1 cellular context compared by ENCODE assay signal in the genomic region with DNA sequence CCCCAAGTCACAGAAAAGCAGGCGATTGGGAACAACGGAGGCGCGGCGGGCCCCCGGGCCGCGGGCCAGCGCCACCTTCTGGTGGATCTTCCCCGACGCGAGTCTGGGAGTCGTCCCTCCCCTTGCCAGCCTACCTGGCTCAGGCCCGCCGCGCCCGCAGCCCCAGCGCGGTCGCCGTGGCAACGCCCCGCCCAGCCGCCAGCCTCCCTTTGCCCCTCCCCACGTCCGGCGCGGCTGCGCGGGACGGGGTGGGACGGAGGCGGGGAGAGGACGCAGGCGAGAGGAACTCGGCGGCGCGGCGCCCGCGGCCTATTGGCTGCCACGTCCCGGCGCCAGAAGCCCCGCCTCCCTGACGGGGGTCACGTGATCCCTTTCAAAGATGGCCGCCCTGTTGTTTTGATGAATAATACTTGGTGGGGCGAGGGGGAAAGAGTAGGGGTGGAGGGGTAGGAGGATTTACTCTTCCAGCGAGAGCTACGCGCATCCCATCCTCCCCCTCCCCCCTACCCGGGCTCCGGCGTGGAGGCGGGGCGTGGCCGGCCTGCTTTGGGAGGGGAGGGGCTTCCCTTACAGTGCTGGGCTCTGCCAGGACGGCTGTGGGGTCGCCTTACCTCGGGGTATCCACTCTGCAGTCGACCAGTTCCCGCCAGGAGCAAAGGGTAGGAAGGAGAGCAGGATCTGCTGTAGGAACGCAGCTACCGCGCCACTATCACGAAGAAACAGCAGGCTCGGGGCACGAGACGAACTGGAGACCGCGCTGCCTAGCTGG.
TF ChIP-seq lines count a peak whose summit lies in the region.

Gene UBE4B, plus strand, starts transcription at position 369 of the 769 bp plus-strand sequence. CDS start 713 bp downstream, outside the sequence.

TF ChIP-seq in H1, 55 proteins besides CTCF, POLR2A, EP300 and RAD21:
- TF ChIP-seq CBX8 (IDR thresholded peaks at IDR 0.05; ENCODE audit: borderline replicate concordance, low read depth, low read length) (no peak), FOSL1 (IDR thresholded peaks at IDR 0.05; ENCODE audit: insufficient read depth, low read depth, low read length) (no peak), CREB1 (IDR thresholded peaks at IDR 0.05) (peak; percentile 49), TAF7 (optimal IDR thresholded peaks at IDR 0.05; ENCODE audit: borderline replicate concordance, low read depth, low read length) (no peak), E2F6 (IDR thresholded peaks at IDR 0.05) (peak; percentile 55), SAP30 (IDR thresholded peaks at IDR 0.05; ENCODE audit: insufficient read depth, insufficient replicate concordance, low read length) (no peak), EGR1 (IDR thresholded peaks at IDR 0.05; ENCODE audit: borderline replicate concordance, low read depth, low read length) (no peak), BCL11A (IDR thresholded peaks at IDR 0.05; ENCODE audit: low read depth in 2 of 2, low read length in 2 of 2) (no peak), SIN3A (conservative IDR thresholded peaks at IDR 0.05 in 1 of 2, IDR thresholded peaks at IDR 0.05 in 1 of 2; ENCODE audit: low read depth in 1 of 2, low read length in 2 of 2) (peak in 1 of 2 experiments; percentile 85; a peak in 2 of 4 replicates), TBP (IDR thresholded peaks at IDR 0.05; ENCODE audit: low read depth, low read length) (peak; percentile 75), SP4 (IDR thresholded peaks at IDR 0.05; ENCODE audit: low read length) (peak; percentile 62; the same call in 1 of the 2 replicates), ASH2L (IDR thresholded peaks at IDR 0.05; ENCODE audit: low read length) (no peak), TCF12 (IDR thresholded peaks at IDR 0.05; ENCODE audit: low read depth, low read length) (no peak), SIX5 (IDR thresholded peaks at IDR 0.05; ENCODE audit: low read depth, low read length) (no peak), JUND (IDR thresholded peaks at IDR 0.05; ENCODE audit: low read length) (peak; percentile 75; the same call in 1 of the 2 replicates), KDM5A (IDR thresholded peaks at IDR 0.05; ENCODE audit: low read length) (peak; percentile 76), RFX5 (IDR thresholded peaks at IDR 0.05; ENCODE audit: borderline replicate concordance, low read depth, low read length) (peak; percentile 43; the same call in 1 of the 2 replicates), USF2 (IDR thresholded peaks at IDR 0.05; ENCODE audit: low read length) (peak; percentile 94), ATF3 (IDR thresholded peaks at IDR 0.05; ENCODE audit: insufficient read depth, low read depth, low read length) (peak; percentile 48; the same call in 1 of the 2 replicates), SRF (IDR thresholded peaks at IDR 0.05; ENCODE audit: low read depth, low read length) (0 out of 2 replicates have a peak, but pooled peaks have one; percentile 14), YY1 (IDR thresholded peaks at IDR 0.05; ENCODE audit: low read depth, low read length) (peak; percentile 95), POLR2AphosphoS5 (IDR thresholded peaks at IDR 0.05; ENCODE audit: low read depth, low read length) (peak; percentile 87), SP1 (IDR thresholded peaks at IDR 0.05; ENCODE audit: low read depth, low read length) (peak; percentile 41; the same call in 1 of the 2 replicates), HDAC6 (IDR thresholded peaks at IDR 0.05; ENCODE audit: low read depth, low read length) (no peak), SP2 (IDR thresholded peaks at IDR 0.05; ENCODE audit: low read length) (no peak), KDM4A (IDR thresholded peaks at IDR 0.05; ENCODE audit: low read depth, low read length, severe bottlenecking) (peak; percentile 24), GABPA (IDR thresholded peaks at IDR 0.05; ENCODE audit: borderline replicate concordance, insufficient read depth, low read length) (no peak; the same call in 1 of the 2 replicates), TAF1 (IDR thresholded peaks at IDR 0.05; ENCODE audit: low read depth, low read length) (peak; percentile 82), SIRT6 (IDR thresholded peaks at IDR 0.05; ENCODE audit: low read length) (no peak), BACH1 (IDR thresholded peaks at IDR 0.05; ENCODE audit: low read length) (peak; percentile 53), MAFK (IDR thresholded peaks at IDR 0.05; ENCODE audit: low read depth, low read length) (no peak), ZNF274 (IDR thresholded peaks at IDR 0.05; ENCODE audit: borderline replicate concordance, extremely low read depth, low read length) (no peak), NRF1 (IDR thresholded peaks at IDR 0.05; ENCODE audit: low read depth, low read length) (peak; percentile 75), EZH2 (IDR thresholded peaks at IDR 0.05; ENCODE audit: low read depth, low read length, severe bottlenecking) (no peak), TEAD4 (IDR thresholded peaks at IDR 0.05; ENCODE audit: low read depth, low read length) (no peak), CHD2 (IDR thresholded peaks at IDR 0.05; ENCODE audit: low read length) (0 out of 2 replicates have a peak, but pooled peaks have one; percentile 28), GTF2F1 (IDR thresholded peaks at IDR 0.05; ENCODE audit: borderline replicate concordance, low read depth, low read length) (peak; percentile 86; the same call in 1 of the 2 replicates), CEBPB (IDR thresholded peaks at IDR 0.05; ENCODE audit: low read depth, low read length) (0 out of 2 replicates have a peak, but pooled peaks have one; percentile 22), SUZ12 (IDR thresholded peaks at IDR 0.05; ENCODE audit: low read length) (no peak), HDAC2 (IDR thresholded peaks at IDR 0.05; ENCODE audit: borderline replicate concordance in 1 of 2, low read depth in 2 of 2, low read length in 2 of 2) (peak in 1 of 2 experiments; percentile 15; a peak in 1 of 4 replicates), RXRA (IDR thresholded peaks at IDR 0.05; ENCODE audit: insufficient read depth, low read depth, low read length) (no peak), CTBP2 (IDR thresholded peaks at IDR 0.05; ENCODE audit: borderline replicate concordance, insufficient read depth, insufficient read length, low read length) (no peak), MAX (IDR thresholded peaks at IDR 0.05) (peak; percentile 28; the same call in 1 of the 2 replicates), NANOG (IDR thresholded peaks at IDR 0.05; ENCODE audit: insufficient read depth, low read depth, low read length, poor library complexity, severe bottlenecking) (peak; percentile 6)
- TF ChIP-seq, protein P1, sequence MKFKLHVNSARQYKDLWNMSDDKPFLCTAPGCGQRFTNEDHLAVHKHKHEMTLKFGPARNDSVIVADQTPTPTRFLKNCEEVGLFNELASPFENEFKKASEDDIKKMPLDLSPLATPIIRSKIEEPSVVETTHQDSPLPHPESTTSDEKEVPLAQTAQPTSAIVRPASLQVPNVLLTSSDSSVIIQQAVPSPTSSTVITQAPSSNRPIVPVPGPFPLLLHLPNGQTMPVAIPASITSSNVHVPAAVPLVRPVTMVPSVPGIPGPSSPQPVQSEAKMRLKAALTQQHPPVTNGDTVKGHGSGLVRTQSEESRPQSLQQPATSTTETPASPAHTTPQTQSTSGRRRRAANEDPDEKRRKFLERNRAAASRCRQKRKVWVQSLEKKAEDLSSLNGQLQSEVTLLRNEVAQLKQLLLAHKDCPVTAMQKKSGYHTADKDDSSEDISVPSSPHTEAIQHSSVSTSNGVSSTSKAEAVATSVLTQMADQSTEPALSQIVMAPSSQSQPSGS (IDR thresholded peaks at IDR 0.05; ENCODE audit: low read length), result no peak
- TF ChIP-seq, protein P2, sequence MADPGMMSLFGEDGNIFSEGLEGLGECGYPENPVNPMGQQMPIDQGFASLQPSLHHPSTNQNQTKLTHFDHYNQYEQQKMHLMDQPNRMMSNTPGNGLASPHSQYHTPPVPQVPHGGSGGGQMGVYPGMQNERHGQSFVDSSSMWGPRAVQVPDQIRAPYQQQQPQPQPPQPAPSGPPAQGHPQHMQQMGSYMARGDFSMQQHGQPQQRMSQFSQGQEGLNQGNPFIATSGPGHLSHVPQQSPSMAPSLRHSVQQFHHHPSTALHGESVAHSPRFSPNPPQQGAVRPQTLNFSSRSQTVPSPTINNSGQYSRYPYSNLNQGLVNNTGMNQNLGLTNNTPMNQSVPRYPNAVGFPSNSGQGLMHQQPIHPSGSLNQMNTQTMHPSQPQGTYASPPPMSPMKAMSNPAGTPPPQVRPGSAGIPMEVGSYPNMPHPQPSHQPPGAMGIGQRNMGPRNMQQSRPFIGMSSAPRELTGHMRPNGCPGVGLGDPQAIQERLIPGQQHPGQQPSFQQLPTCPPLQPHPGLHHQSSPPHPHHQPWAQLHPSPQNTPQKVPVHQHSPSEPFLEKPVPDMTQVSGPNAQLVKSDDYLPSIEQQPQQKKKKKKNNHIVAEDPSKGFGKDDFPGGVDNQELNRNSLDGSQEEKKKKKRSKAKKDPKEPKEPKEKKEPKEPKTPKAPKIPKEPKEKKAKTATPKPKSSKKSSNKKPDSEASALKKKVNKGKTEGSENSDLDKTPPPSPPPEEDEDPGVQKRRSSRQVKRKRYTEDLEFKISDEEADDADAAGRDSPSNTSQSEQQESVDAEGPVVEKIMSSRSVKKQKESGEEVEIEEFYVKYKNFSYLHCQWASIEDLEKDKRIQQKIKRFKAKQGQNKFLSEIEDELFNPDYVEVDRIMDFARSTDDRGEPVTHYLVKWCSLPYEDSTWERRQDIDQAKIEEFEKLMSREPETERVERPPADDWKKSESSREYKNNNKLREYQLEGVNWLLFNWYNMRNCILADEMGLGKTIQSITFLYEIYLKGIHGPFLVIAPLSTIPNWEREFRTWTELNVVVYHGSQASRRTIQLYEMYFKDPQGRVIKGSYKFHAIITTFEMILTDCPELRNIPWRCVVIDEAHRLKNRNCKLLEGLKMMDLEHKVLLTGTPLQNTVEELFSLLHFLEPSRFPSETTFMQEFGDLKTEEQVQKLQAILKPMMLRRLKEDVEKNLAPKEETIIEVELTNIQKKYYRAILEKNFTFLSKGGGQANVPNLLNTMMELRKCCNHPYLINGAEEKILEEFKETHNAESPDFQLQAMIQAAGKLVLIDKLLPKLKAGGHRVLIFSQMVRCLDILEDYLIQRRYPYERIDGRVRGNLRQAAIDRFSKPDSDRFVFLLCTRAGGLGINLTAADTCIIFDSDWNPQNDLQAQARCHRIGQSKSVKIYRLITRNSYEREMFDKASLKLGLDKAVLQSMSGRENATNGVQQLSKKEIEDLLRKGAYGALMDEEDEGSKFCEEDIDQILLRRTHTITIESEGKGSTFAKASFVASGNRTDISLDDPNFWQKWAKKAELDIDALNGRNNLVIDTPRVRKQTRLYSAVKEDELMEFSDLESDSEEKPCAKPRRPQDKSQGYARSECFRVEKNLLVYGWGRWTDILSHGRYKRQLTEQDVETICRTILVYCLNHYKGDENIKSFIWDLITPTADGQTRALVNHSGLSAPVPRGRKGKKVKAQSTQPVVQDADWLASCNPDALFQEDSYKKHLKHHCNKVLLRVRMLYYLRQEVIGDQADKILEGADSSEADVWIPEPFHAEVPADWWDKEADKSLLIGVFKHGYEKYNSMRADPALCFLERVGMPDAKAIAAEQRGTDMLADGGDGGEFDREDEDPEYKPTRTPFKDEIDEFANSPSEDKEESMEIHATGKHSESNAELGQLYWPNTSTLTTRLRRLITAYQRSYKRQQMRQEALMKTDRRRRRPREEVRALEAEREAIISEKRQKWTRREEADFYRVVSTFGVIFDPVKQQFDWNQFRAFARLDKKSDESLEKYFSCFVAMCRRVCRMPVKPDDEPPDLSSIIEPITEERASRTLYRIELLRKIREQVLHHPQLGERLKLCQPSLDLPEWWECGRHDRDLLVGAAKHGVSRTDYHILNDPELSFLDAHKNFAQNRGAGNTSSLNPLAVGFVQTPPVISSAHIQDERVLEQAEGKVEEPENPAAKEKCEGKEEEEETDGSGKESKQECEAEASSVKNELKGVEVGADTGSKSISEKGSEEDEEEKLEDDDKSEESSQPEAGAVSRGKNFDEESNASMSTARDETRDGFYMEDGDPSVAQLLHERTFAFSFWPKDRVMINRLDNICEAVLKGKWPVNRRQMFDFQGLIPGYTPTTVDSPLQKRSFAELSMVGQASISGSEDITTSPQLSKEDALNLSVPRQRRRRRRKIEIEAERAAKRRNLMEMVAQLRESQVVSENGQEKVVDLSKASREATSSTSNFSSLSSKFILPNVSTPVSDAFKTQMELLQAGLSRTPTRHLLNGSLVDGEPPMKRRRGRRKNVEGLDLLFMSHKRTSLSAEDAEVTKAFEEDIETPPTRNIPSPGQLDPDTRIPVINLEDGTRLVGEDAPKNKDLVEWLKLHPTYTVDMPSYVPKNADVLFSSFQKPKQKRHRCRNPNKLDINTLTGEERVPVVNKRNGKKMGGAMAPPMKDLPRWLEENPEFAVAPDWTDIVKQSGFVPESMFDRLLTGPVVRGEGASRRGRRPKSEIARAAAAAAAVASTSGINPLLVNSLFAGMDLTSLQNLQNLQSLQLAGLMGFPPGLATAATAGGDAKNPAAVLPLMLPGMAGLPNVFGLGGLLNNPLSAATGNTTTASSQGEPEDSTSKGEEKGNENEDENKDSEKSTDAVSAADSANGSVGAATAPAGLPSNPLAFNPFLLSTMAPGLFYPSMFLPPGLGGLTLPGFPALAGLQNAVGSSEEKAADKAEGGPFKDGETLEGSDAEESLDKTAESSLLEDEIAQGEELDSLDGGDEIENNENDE (IDR thresholded peaks at IDR 0.05; ENCODE audit: insufficient replicate concordance, low read length), result no peak
